ENCODE assay signal across 25 cellular contexts in genomic region chr14:104171948-104172347, GRCh38. TPM values are rescaled to one million over a fixed set of nuclear protein-coding genes. Genes with fewer than 3 reads are reported as not detected.
DNase-seq lines count a peak whose midpoint lies in the region; ATAC-seq and TF ChIP-seq lines count a peak whose summit lies in the region.
"Had no signal": no experiment of that assay in that cellular context is flagged by ENCODE, and none has a peak within 500 bp of the region (broad histone marks: within the 10 kb centered on the region; RNA-seq: fewer than 3 reads in every experiment).

No MANE protein-coding gene starts in this region.

- intact Hi-C loops in Right ventricle myocardium superior (cut with DNase I) (no loop called here), Right ventricle myocardium inferior (cut with DNase I) (no loop called here), mucosa of descending colon (cut with DNase I, micrococcal nuclease) (no loop called here), upper lobe of right lung (cut with DNase I) (no loop called here)

- no peak for ATAC-seq in Right ventricle myocardium superior (ENCODE audit: poor library complexity)
- no peak for ATAC-seq in Right ventricle myocardium inferior
- ATAC-seq in foreskin keratinocyte: peak; percentile 25
- peak; percentile 74 for ATAC-seq in mucosa of descending colon
- ATAC-seq in upper lobe of right lung: peak; percentile 8
- ATAC-seq: activated CD4-positive, CD25-positive, alpha-beta regulatory T cell treated with anti-CD3 and anti-CD28 coated beads, Interleukin-2, amount 50 U/mL, for 24 hours; naive thymus-derived CD4-positive, alpha-beta T cell; stimulated activated memory B cell treated with anti-CD40 and anti-IgM and Interleukin-4, amounts not matched to agents 10 μg/mL and 1 μg/mL and 100 μg/mL, for 72 hours had no signal

- peak; percentile 64 for DNase-seq in Right ventricle myocardium superior
- no peak for DNase-seq in Right ventricle myocardium inferior (ENCODE audit: missing footprints)
- DNase-seq in foreskin keratinocyte: no peak
- no peak for DNase-seq in mucosa of descending colon
- no peak for DNase-seq in upper lobe of right lung
- DNase-seq in hypothalamus (lab: John Stamatoyannopoulos, UW): no peak
- DNase-seq in activated CD4-positive, CD25-positive, alpha-beta regulatory T cell treated with anti-CD3 and anti-CD28 coated beads, Interleukin-2, amount 50 U/mL, for 72 hours: no peak
- DNase-seq in NCI-H345 (lab: John Stamatoyannopoulos, UW): no peak
- DNase-seq: 8988T; activated CD4-positive, alpha-beta memory T cell treated with anti-CD3 and anti-CD28 coated beads, Interleukin-2, amount 10 ng/mL, durations not matched to agents 7 days and 5 days; activated CD8-positive, alpha-beta memory T cell treated with anti-CD3 and anti-CD28 coated beads, Interleukin-2, amount 50 U/mL, for 48 hours; activated naive CD4-positive, alpha-beta T cell treated with anti-CD3 and anti-CD28 coated beads, Interleukin-2, amount 10 ng/mL, durations not matched to agents 7 days and 5 days; CD4-positive, alpha-beta memory T cell; effector CD4-positive, alpha-beta T cell; MG63; naive thymus-derived CD4-positive, alpha-beta T cell; NCI-H2029 treated with DMSO at 0.1 percent for 48 hours; NCI-H2227 treated with DMSO at 0.1 percent for 48 hours; nucleus accumbens; stimulated activated CD4-positive, alpha-beta T cell treated with anti-CD3 and anti-CD28 coated beads, Interleukin-2, amount 100 ng/mL, for 48 hours; T-helper 1 cell; uterus had no signal

- no peak for TF ChIP-seq CTCF in foreskin keratinocyte (conservative IDR thresholded peaks at IDR 0.05)
- TF ChIP-seq CTCF in mucosa of descending colon (IDR thresholded peaks at IDR 0.05): no peak
- no peak for TF ChIP-seq CTCF in upper lobe of right lung (IDR thresholded peaks at IDR 0.05)

- H3K4me1 ChIP-seq in foreskin keratinocyte (no peaks in the 10 kb centered on the region), mucosa of descending colon (ENCODE audit: low read depth) (no peaks in the 10 kb centered on the region), upper lobe of right lung (no peaks in the 10 kb centered on the region)
- H3K4me1 ChIP-seq: uterus had no signal

- H3K27ac ChIP-seq in foreskin keratinocyte: no peak overlapping the region
- no peak overlapping the region for H3K27ac ChIP-seq in upper lobe of right lung
- H3K27ac ChIP-seq: epithelial cell of prostate, uterus had no signal

- H3K9me3 ChIP-seq in mucosa of descending colon (no peaks in the 10 kb centered on the region), upper lobe of right lung (no peaks in the 10 kb centered on the region)
- H3K9me3 ChIP-seq: MG63, uterus had no signal

- H3K4me3 ChIP-seq in mucosa of descending colon (no peak overlapping the region), upper lobe of right lung (no peak overlapping the region)
- H3K4me3 ChIP-seq: MG63, uterus had no signal

- no peaks in the 10 kb centered on the region for H3K36me3 ChIP-seq in mucosa of descending colon (ENCODE audit: low read depth)
- no peaks in the 10 kb centered on the region for H3K36me3 ChIP-seq in upper lobe of right lung
- H3K36me3 ChIP-seq: MG63, uterus had no signal

- H3K27me3 ChIP-seq in foreskin keratinocyte (peaks cover 14% of the 10 kb centered on the region), upper lobe of right lung (no peaks in the 10 kb centered on the region)
- H3K27me3 ChIP-seq: MG63, uterus had no signal

RNA-seq across cellular contexts. Expression of gene KIF26A, which starts 33.6 kb away (rescaled TPM):
- total RNA-seq in Right ventricle myocardium superior (6.3 TPM), Right ventricle myocardium inferior (6.4 TPM), foreskin keratinocyte (1.3 and 2.0 TPM in 2 replicates), mucosa of descending colon (1 to 10 TPM; 3.8 to 7.7 (median 6.5) TPM), upper lobe of right lung (5.9 TPM)
- polyA plus RNA-seq in foreskin keratinocyte: 0.42 and 0.53 TPM in 2 replicates
- polyA plus RNA-seq: naive thymus-derived CD4-positive, alpha-beta T cell had no signal

Comparison
In these comparisons a context has a peak if more than half of its experiments do, and no peak if none do; other contexts are left out.
1. ATAC-seq: peak in foreskin keratinocyte (single experiment), mucosa of descending colon (single experiment) and upper lobe of right lung (single experiment); none in Right ventricle myocardium superior (single experiment) and Right ventricle myocardium inferior (single experiment).